In genomic region chr11:1425006-1425405, GRCh38 we compare ENCODE assay signal across 11 cellular contexts. TPM values are rescaled to one million over a fixed set of nuclear protein-coding genes. Genes with fewer than 3 reads are reported as not detected.
"Had no signal": no experiment of that assay in that cellular context is flagged by ENCODE, and none has a peak within 500 bp of the region (broad histone marks: within the 10 kb centered on the region; RNA-seq: fewer than 3 reads in every experiment).

No MANE protein-coding gene starts in this region.

- ATAC-seq: GM23338, HCT116 had no signal

- H3K4me3 ChIP-seq: GM23248, GM23338, HAP-1 had no signal

- H3K4me2 ChIP-seq: GM23338 had no signal

- H3K9ac ChIP-seq: GM23248 had no signal

- H3K36me3 ChIP-seq: HAP-1 had no signal

- H3K9me3 ChIP-seq: HAP-1 had no signal

- FAIRE-seq: H1, H54 had no signal

- DNase-seq: GM23248, GOT3, H7, H9, HCEC 1CT, HFFc6 had no signal

- H3K27ac ChIP-seq: GM23248 had no signal

- H2AFZ ChIP-seq: GM23248, GM23338 had no signal

- H3K4me1 ChIP-seq: HAP-1 had no signal

RNA-seq across cellular contexts. Expression of gene BRSK2, which starts 35.3 kb away (rescaled TPM):
- polyA plus RNA-seq: GM23248 had no signal
